8 cellular contexts compared by ENCODE assay signal in the genomic region with DNA sequence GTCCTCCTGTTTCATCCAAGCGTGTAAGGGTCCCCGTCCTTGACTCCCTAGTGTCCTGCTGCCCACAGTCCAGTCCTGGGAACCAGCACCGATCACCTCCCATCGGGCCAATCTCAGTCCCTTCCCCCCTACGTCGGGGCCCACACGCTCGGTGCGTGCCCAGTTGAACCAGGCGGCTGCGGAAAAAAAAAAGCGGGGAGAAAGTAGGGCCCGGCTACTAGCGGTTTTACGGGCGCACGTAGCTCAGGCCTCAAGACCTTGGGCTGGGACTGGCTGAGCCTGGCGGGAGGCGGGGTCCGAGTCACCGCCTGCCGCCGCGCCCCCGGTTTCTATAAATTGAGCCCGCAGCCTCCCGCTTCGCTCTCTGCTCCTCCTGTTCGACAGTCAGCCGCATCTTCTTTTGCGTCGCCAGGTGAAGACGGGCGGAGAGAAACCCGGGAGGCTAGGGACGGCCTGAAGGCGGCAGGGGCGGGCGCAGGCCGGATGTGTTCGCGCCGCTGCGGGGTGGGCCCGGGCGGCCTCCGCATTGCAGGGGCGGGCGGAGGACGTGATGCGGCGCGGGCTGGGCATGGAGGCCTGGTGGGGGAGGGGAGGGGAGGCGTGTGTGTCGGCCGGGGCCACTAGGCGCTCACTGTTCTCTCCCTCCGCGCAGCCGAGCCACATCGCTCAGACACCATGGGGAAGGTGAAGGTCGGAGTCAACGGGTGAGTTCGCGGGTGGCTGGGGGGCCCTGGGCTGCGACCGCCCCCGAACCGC. TPM values are rescaled to one million over a fixed set of nuclear protein-coding genes. Genes with fewer than 3 reads are reported as not detected.
DNase-seq lines count a peak whose midpoint lies in the region; ATAC-seq and TF ChIP-seq lines count a peak whose summit lies in the region.

Gene GAPDH, plus strand, starts transcription at position 360 of the 756 bp plus-strand sequence. Its CDS starts 316 bp downstream, at position 676.

- under 1% methylated on average over 69 of the region's 69 CpGs for WGBS in right cardiac atrium

- ATAC-seq in GM18505 (IDR thresholded peaks at IDR 0.05; ENCODE audit: unreplicated experiment) (peak; percentile 53), HG02970 (IDR thresholded peaks at IDR 0.05; ENCODE audit: low FRiP score, unreplicated experiment) (peak; percentile 48), right cardiac atrium (peak; percentile 82 to 85)

- peak within 1 kb of the TSS; percentile 100 for H3K27ac Mint-ChIP-seq in T-helper 2 cell treated with Interferon-gamma antibody and Interleukin-4, amounts not matched to agents 5 μg/mL and 100 μg/mL, for 36 hours

- H3K36me3 Mint-ChIP-seq in T-helper 2 cell treated with Interferon-gamma antibody and Interleukin-4, amounts not matched to agents 5 μg/mL and 100 μg/mL, for 36 hours (ENCODE audit: low read depth) = peaks cover 84% of the 10 kb centered on the region

- intact Hi-C loops in ascending aorta (cut with DNase I) = loop anchor here (1.0 to 10.0 kb wide), 5 partner anchors 41 to 310 kb away; partner anchors contain the start of genes MRPL51 and VAMP1
- intact Hi-C loops in right cardiac atrium (cut with DNase I) = no loop called here

- peak within 1 kb of the TSS; percentile 99 for H3K4me3 Mint-ChIP-seq in T-helper 2 cell treated with Interferon-gamma antibody and Interleukin-4, amounts not matched to agents 5 μg/mL and 100 μg/mL, for 36 hours

- no peaks in the 10 kb centered on the region for H3K9me3 Mint-ChIP-seq in T-helper 2 cell treated with Interferon-gamma antibody and Interleukin-4, amounts not matched to agents 5 μg/mL and 100 μg/mL, for 36 hours

- H3K27ac ChIP-seq in ascending aorta (peak within 1 kb of the TSS; percentile 98 to 99), right cardiac atrium (ENCODE audit: low read length) (peak within 1 kb of the TSS; percentile 97)

- no peaks in the 10 kb centered on the region for H3K27me3 Mint-ChIP-seq in T-helper 2 cell treated with Interferon-gamma antibody and Interleukin-4, amounts not matched to agents 5 μg/mL and 100 μg/mL, for 36 hours (ENCODE audit: low read depth)

- DNase-seq in NCI-H1930 (lab: John Stamatoyannopoulos, UW) = peak; percentile 98 to 99
- DNase-seq in T-helper 2 cell treated with Interferon-gamma antibody and Interleukin-4, amounts not matched to agents 5 μg/mL and 100 μg/mL, for 36 hours (ENCODE audit: low spot score) = peak; percentile 92
- peak; percentile 52 to 94 for DNase-seq in ascending aorta (ENCODE audit: low spot score in 2 of 2)
- peak; percentile 95 to 97 (median 97) for DNase-seq in right cardiac atrium
- peak; percentile 90 for DNase-seq in renal cortical epithelial cell (ENCODE audit: low read depth)
- DNase-seq in OCI-M2 (lab: John Stamatoyannopoulos, UW; ENCODE audit: unreplicated experiment) = no peak

- peak; percentile 100 for TF ChIP-seq POLR2A in GM18505 (IDR thresholded peaks at IDR 0.05; ENCODE audit: borderline replicate concordance, extremely low read depth, insufficient read depth, insufficient read length)

- H3K4me1 ChIP-seq in ascending aorta (peaks cover 19 to 30% of the 10 kb centered on the region in 2 donors), right cardiac atrium (ENCODE audit: control insufficient read depth, insufficient read depth, low read length) (peaks cover 7% of the 10 kb centered on the region)

- H3K4me3 ChIP-seq in ascending aorta (peak within 1 kb of the TSS; percentile 79 to 98), right cardiac atrium (ENCODE audit: low read length) (peak within 1 kb of the TSS; percentile 71)

- H3K4me1 Mint-ChIP-seq in T-helper 2 cell treated with Interferon-gamma antibody and Interleukin-4, amounts not matched to agents 5 μg/mL and 100 μg/mL, for 36 hours (ENCODE audit: low read depth) = peaks cover 39% of the 10 kb centered on the region

- no peak for TF ChIP-seq CTCF in ascending aorta (IDR thresholded peaks at IDR 0.05)

- peaks cover 42 to 53% of the 10 kb centered on the region in 2 donors for H3K36me3 ChIP-seq in ascending aorta

- no peaks in the 10 kb centered on the region for H3K9me3 ChIP-seq in ascending aorta
- no peaks in the 10 kb centered on the region for H3K9me3 ChIP-seq in right cardiac atrium (ENCODE audit: control insufficient read depth, low read length)

- H3K27me3 ChIP-seq in ascending aorta (no peaks in the 10 kb centered on the region), right cardiac atrium (ENCODE audit: control insufficient read depth, insufficient read depth) (no peaks in the 10 kb centered on the region)

RNA-seq across cellular contexts. Expression of gene GAPDH, which starts in this region (rescaled TPM):
- total RNA-seq in ascending aorta (3,445 TPM), right cardiac atrium (1,000 to 10,000 TPM; 3,735 to 4,618 (median 3,904) TPM), renal cortical epithelial cell (5,930 and 6,897 TPM in 2 replicates)
- 4,983 TPM for polyA plus RNA-seq in right cardiac atrium
